In the genomic region with DNA sequence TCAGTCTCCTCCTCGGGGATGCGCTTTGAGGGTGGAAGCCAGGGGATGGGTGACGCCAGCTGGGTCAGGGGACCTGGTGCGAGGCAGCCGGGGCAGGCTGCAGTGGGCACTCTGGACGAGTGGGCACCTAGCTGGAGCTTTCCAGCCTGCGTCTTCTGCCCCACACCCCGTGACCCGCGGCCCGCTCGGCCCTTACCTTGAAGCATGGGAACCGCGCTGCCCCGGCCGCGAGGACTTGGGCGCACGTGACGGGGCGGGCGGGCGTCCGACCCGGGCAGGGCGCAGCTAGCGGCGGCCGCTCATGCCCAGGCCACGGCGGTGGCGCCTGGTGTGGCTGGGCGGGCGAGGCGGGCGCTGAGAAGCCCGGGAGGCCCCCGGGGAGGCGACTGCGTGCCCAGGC, we compare ENCODE assay signal across 27 cellular contexts. TPM values are rescaled to one million over a fixed set of nuclear protein-coding genes. Genes with fewer than 3 reads are reported as not detected.
DNase-seq lines count a peak whose midpoint lies in the region; ATAC-seq, FAIRE-seq and TF ChIP-seq lines count a peak whose summit lies in the region.
"Had no signal": no experiment of that assay in that cellular context is flagged by ENCODE, and none has a peak within 500 bp of the region (broad histone marks: within the 10 kb centered on the region; RNA-seq: fewer than 3 reads in every experiment).

No MANE protein-coding gene starts in this region.

- intact Hi-C loops in Right ventricle myocardium inferior (cut with DNase I) = no loop called here
- intact Hi-C loops in cardiac septum (cut with DNase I) = no loop called here
- intact Hi-C loops in kidney (cut with DNase I) = no loop called here

- no peak overlapping the region for H3K9ac ChIP-seq in astrocyte (ENCODE audit: low read length)
- H3K9ac ChIP-seq in kidney (ENCODE audit: low read length in 2 of 2) = no peak overlapping the region
- H3K9ac ChIP-seq: GM23248 had no signal

- TF ChIP-seq CTCF in astrocyte (IDR thresholded peaks at IDR 0.05; ENCODE audit: insufficient read depth, low read depth, low read length) = no peak
- no peak for TF ChIP-seq CTCF in kidney (IDR thresholded peaks at IDR 0.05; ENCODE audit: borderline replicate concordance, extremely low read depth, insufficient read depth)

- H3K27ac ChIP-seq in astrocyte (ENCODE audit: low read depth, low read length) (no peak overlapping the region), kidney (ENCODE audit: low read depth in 2 of 2, low read length in 2 of 2) (no peak overlapping the region), urinary bladder (ENCODE audit: low read depth) (no peak overlapping the region)
- H3K27ac ChIP-seq: GM23248, heart left ventricle, right atrium auricular region, RWPE1, transverse colon had no signal

- no peaks in the 10 kb centered on the region for H4K20me1 ChIP-seq in astrocyte (ENCODE audit: insufficient read depth, low read length)

- no peaks in the 10 kb centered on the region for H3K36me3 ChIP-seq in astrocyte (ENCODE audit: insufficient read depth, low read length)
- H3K36me3 ChIP-seq in kidney (ENCODE audit: control insufficient read depth in 1 of 2, insufficient read depth in 2 of 2, low read length in 2 of 2) = no peaks in the 10 kb centered on the region
- H3K36me3 ChIP-seq in urinary bladder (ENCODE audit: insufficient read depth) = no peaks in the 10 kb centered on the region
- H3K36me3 ChIP-seq: heart left ventricle, right atrium auricular region, transverse colon had no signal

- H3K27me3 Mint-ChIP-seq in astrocyte (ENCODE audit: low read depth, unreplicated experiment) = peaks cover 88% of the 10 kb centered on the region

- H3K36me3 Mint-ChIP-seq in astrocyte (ENCODE audit: low read depth, unreplicated experiment) = peaks cover 1% of the 10 kb centered on the region
- H3K36me3 Mint-ChIP-seq: naive B cell had no signal

- H3K27ac Mint-ChIP-seq in astrocyte (ENCODE audit: unreplicated experiment) = no peak overlapping the region
- H3K27ac Mint-ChIP-seq: activated B cell treated with CpG ODN at 0.5 μM for 24 hours; activated naive CD8-positive, alpha-beta T cell treated with anti-CD3 and anti-CD28 coated beads, Interleukin-2, amount 50 U/mL, for 24 hours; dendritic cell treated with granulocyte-macrophage colony-stimulating factor and Interleukin-4, amounts not matched to agents 40 ng/mL and 50 ng/mL, for 4 days; stimulated activated naive CD8-positive, alpha-beta T cell treated with anti-CD3 and anti-CD28 coated beads, Interleukin-15, Interleukin-2, amounts not matched to agents 100 ng/mL and 50 ng/mL, for 24 hours; T-helper 2 cell treated with Interferon-gamma antibody and Interleukin-4, amounts not matched to agents 5 μg/mL and 100 μg/mL, for 36 hours had no signal

- WGBS in urinary bladder = 8% methylated on average over 40 of the region's 40 CpGs

- peaks cover 39% of the 10 kb centered on the region for H3K27me3 ChIP-seq in astrocyte (ENCODE audit: insufficient read depth, low read length)

- peaks cover 2% of the 10 kb centered on the region for H3K9me3 Mint-ChIP-seq in astrocyte (ENCODE audit: unreplicated experiment)
- H3K9me3 Mint-ChIP-seq: activated B cell treated with CpG ODN at 0.5 μM for 24 hours; activated naive CD8-positive, alpha-beta T cell treated with anti-CD3 and anti-CD28 coated beads, Interleukin-2, amount 50 U/mL, for 24 hours; dendritic cell treated with granulocyte-macrophage colony-stimulating factor and Interleukin-4, amounts not matched to agents 40 ng/mL and 50 ng/mL, for 4 days; naive B cell; stimulated activated naive CD8-positive, alpha-beta T cell treated with anti-CD3 and anti-CD28 coated beads, Interleukin-15, Interleukin-2, amounts not matched to agents 100 ng/mL and 50 ng/mL, for 24 hours; T-helper 2 cell treated with Interferon-gamma antibody and Interleukin-4, amounts not matched to agents 5 μg/mL and 100 μg/mL, for 36 hours had no signal

- H3K4me3 ChIP-seq in astrocyte (ENCODE audit: insufficient read depth, low read depth, low read length) (no peak overlapping the region), kidney (ENCODE audit: low read length in 2 of 2) (no peak overlapping the region), urinary bladder (ENCODE audit: low read depth, low read length) (peak overlapping the region; percentile 26)
- H3K4me3 ChIP-seq: GM23248, K562, transverse colon had no signal

- no peak overlapping the region for H3K4me3 Mint-ChIP-seq in astrocyte (ENCODE audit: unreplicated experiment)
- H3K4me3 Mint-ChIP-seq: activated B cell treated with CpG ODN at 0.5 μM for 24 hours; activated naive CD8-positive, alpha-beta T cell treated with anti-CD3 and anti-CD28 coated beads, Interleukin-2, amount 50 U/mL, for 24 hours; dendritic cell treated with granulocyte-macrophage colony-stimulating factor and Interleukin-4, amounts not matched to agents 40 ng/mL and 50 ng/mL, for 4 days; naive B cell; stimulated activated naive CD8-positive, alpha-beta T cell treated with anti-CD3 and anti-CD28 coated beads, Interleukin-15, Interleukin-2, amounts not matched to agents 100 ng/mL and 50 ng/mL, for 24 hours; T-helper 2 cell treated with Interferon-gamma antibody and Interleukin-4, amounts not matched to agents 5 μg/mL and 100 μg/mL, for 36 hours had no signal

- H2AFZ ChIP-seq in astrocyte (ENCODE audit: low read depth, low read length) = no peak overlapping the region
- H2AFZ ChIP-seq: GM23248 had no signal

- FAIRE-seq in astrocyte (lab: Jason Lieb, UNC) (no peak), kidney (lab: Jason Lieb, UNC) (no peak), HTR-8/SVneo (lab: Jason Lieb, UNC) (no peak)
- FAIRE-seq: K562, keratinocyte had no signal

- no peaks in the 10 kb centered on the region for H3K4me1 Mint-ChIP-seq in astrocyte (ENCODE audit: low read depth, unreplicated experiment)

- H3K4me2 ChIP-seq in astrocyte (ENCODE audit: low read length) = peak overlapping the region; percentile 66

- no peaks in the 10 kb centered on the region for H3K4me1 ChIP-seq in astrocyte (ENCODE audit: insufficient read depth, low read length)
- no peaks in the 10 kb centered on the region for H3K4me1 ChIP-seq in kidney (ENCODE audit: control insufficient read depth in 1 of 2, insufficient read depth in 1 of 2, low read depth in 1 of 2, low read length in 2 of 2)
- no peaks in the 10 kb centered on the region for H3K4me1 ChIP-seq in urinary bladder (ENCODE audit: insufficient read depth)
- H3K4me1 ChIP-seq: right atrium auricular region, transverse colon had no signal

- H3K9me3 ChIP-seq in astrocyte (ENCODE audit: insufficient read depth, low read depth, low read length) (no peaks in the 10 kb centered on the region), kidney (ENCODE audit: control insufficient read depth in 1 of 2, low read length in 2 of 2) (no peaks in the 10 kb centered on the region)
- H3K9me3 ChIP-seq: heart left ventricle, right atrium auricular region, transverse colon had no signal

- ATAC-seq in Right ventricle myocardium inferior = no peak
- ATAC-seq in HG03095 (IDR thresholded peaks at IDR 0.05; ENCODE audit: unreplicated experiment) = no peak
- no peak for ATAC-seq in HG02642 (IDR thresholded peaks at IDR 0.05; ENCODE audit: poor library complexity, unreplicated experiment)
- ATAC-seq: activated naive CD8-positive, alpha-beta T cell treated with anti-CD3 and anti-CD28 coated beads, Interleukin-2, amount 50 U/mL, for 24 hours had no signal

- no peaks in the 10 kb centered on the region for H3K79me2 ChIP-seq in astrocyte (ENCODE audit: insufficient read depth, low read length)

- DNase-seq in Right ventricle myocardium inferior (ENCODE audit: missing footprints) = peak; percentile 32
- DNase-seq in cardiac septum (ENCODE audit: low spot score) = no peak
- DNase-seq in astrocyte (ENCODE audit: low read depth) = no peak
- peak; percentile 74 for DNase-seq in kidney
- no peak for DNase-seq in HTR-8/SVneo (ENCODE audit: insufficient read length, low spot score)
- DNase-seq: activated B cell treated with CpG ODN at 0.5 μM for 24 hours; activated CD4-positive, alpha-beta T cell treated with anti-CD3 and anti-CD28 coated beads, Interleukin-2, amount 50 U/mL, for 4 hours; activated gamma-delta T cell; naive B cell; NCI-H526 treated with DMSO at 0.1 percent for 48 hours; transverse colon had no signal

RNA-seq across cellular contexts. Expression of gene FAM163B, which starts 0.3 kb away (rescaled TPM):
- total RNA-seq in Right ventricle myocardium inferior (0.22 TPM), cardiac septum (not detected), astrocyte (not detected in 2 replicates), kidney (0.54 TPM), urinary bladder (0.26 TPM)
- polyA plus RNA-seq in kidney (ENCODE audit: insufficient read depth, low read depth, low replicate concordance) (not detected), urinary bladder (0.86 TPM)
- total RNA-seq: A673, activated B cell treated with CpG ODN at 0.5 μM for 24 hours, Daoy, GM23248, heart left ventricle, K562, osteoblast had no signal
- polyA plus RNA-seq: GM23248, K562, keratinocyte had no signal

RNA-seq across cellular contexts. Expression of gene DBH, which starts 27.3 kb away (rescaled TPM):
- not detected for total RNA-seq in Right ventricle myocardium inferior
- not detected for total RNA-seq in cardiac septum
- total RNA-seq in astrocyte = not detected in 2 replicates
- not detected for total RNA-seq in kidney
- polyA plus RNA-seq in kidney (ENCODE audit: insufficient read depth, low read depth, low replicate concordance) = 0.39 TPM
- 0.79 TPM for total RNA-seq in urinary bladder
- polyA plus RNA-seq in urinary bladder = 0.98 TPM
- total RNA-seq: A673, activated B cell treated with CpG ODN at 0.5 μM for 24 hours, Daoy, GM23248, K562, osteoblast, right atrium auricular region, transverse colon had no signal
- polyA plus RNA-seq: GM23248, heart left ventricle, K562, keratinocyte had no signal

Comparison
In these comparisons a context has a peak if more than half of its experiments do, and no peak if none do; other contexts are left out.
1. DNase-seq: peak in Right ventricle myocardium inferior (single experiment) and kidney (single experiment); none in cardiac septum (single experiment), astrocyte (single experiment) and HTR-8/SVneo (single experiment).